8 cellular contexts compared by ENCODE assay signal in genomic region chr2:203535078-203535783, GRCh38. TPM values are rescaled to one million over a fixed set of nuclear protein-coding genes. Genes with fewer than 3 reads are reported as not detected.
DNase-seq lines count a peak whose midpoint lies in the region; ATAC-seq and TF ChIP-seq lines count a peak whose summit lies in the region.

TSS of gene RAPH1 (minus strand) at chr2:203535301. CDS start at chr2:203495353, 39,948 bp downstream.

- H3K27me3 ChIP-seq in spleen (replicated peaks in 1 of 7), result peaks cover 0 to 63% (median 11%) of the 10 kb centered on the region in 7 donors

- no peak for TF ChIP-seq POLR2A in spleen (IDR thresholded peaks at IDR 0.05)

- 0 to 2% (median 1%) methylated on average over 20 to 92 of the region's 92 CpGs for WGBS in spleen, 5 donors

- H3K9me3 ChIP-seq in spleen, result peaks cover 0 to 21% (median 3%) of the 10 kb centered on the region in 8 donors

- no peak for TF ChIP-seq CTCF in GM10266 (IDR thresholded peaks at IDR 0.05; ENCODE audit: control insufficient read depth, insufficient read depth, low read depth, missing control alignments)
- no peak for TF ChIP-seq CTCF in spleen (IDR thresholded peaks at IDR 0.05 in 8 of 11, conservative IDR thresholded peaks at IDR 0.05 in 3 of 11)

- peak within 1 kb of the TSS; percentile 75 to 95 (median 90) for H3K27ac ChIP-seq in spleen

- peak; percentile 84 for DNase-seq in GM10266 (ENCODE audit: extremely low spot score)
- peak; percentile 88 for DNase-seq in NCI-H2227 treated with DMSO at 0.1 percent for 48 hours (lab: John Stamatoyannopoulos, UW)
- peak; percentile 71 for DNase-seq in activated CD4-positive, CD25-positive, alpha-beta regulatory T cell treated with anti-CD3 and anti-CD28 coated beads, Interleukin-2, amount 50 U/mL, for 72 hours
- peak; percentile 87 for DNase-seq in cerebellum (ENCODE audit: low spot score)
- peak; percentile 94 for DNase-seq in islet precursor cell
- peak; percentile 88 for DNase-seq in spleen
- DNase-seq in NK-92 (lab: John Stamatoyannopoulos, UW; ENCODE audit: unreplicated experiment), result no peak

- ATAC-seq in HG02973 (IDR thresholded peaks at IDR 0.05; ENCODE audit: unreplicated experiment), result peak; percentile 62

- H3K4me3 ChIP-seq in spleen, result peak within 1 kb of the TSS; percentile 52 to 86 (median 76)

- H3K4me1 ChIP-seq in spleen, result peaks cover 0 to 31% (median 22%) of the 10 kb centered on the region in 6 donors

- no peaks in the 10 kb centered on the region for H3K36me3 ChIP-seq in spleen

- intact Hi-C loops in spleen (cut with DNase I; ENCODE audit: low total_unique reads), result no loop called here

RNA-seq across cellular contexts. Expression of gene RAPH1, which starts in this region (rescaled TPM):
- 51.0 TPM for total RNA-seq in cerebellum
- 100 to 1,000 TPM in 4 of 7 donors, 10 to 100 TPM in 3; 49.4 to 138 (median 112) TPM for total RNA-seq in spleen
- polyA plus RNA-seq in spleen, result 1 to 10 TPM; 2.6 to 5.0 (median 2.7) TPM
